ENCODE assay signal across 20 cellular contexts in genomic region chr7:75626954-75627353, GRCh38.
"Had no signal": no experiment of that assay in that cellular context is flagged by ENCODE, and none has a peak within 500 bp of the region (broad histone marks: within the 10 kb centered on the region; RNA-seq: fewer than 3 reads in every experiment).

No MANE protein-coding gene starts in this region.

- H3K9me3 ChIP-seq: right lobe of liver, thoracic aorta, transverse colon had no signal

- H3K36me3 ChIP-seq: right lobe of liver, thoracic aorta, transverse colon had no signal

- H3K4me3 ChIP-seq: dorsolateral prefrontal cortex, mucosa of descending colon, right lobe of liver, thoracic aorta, transverse colon had no signal

- H3K27me3 ChIP-seq: dorsolateral prefrontal cortex, right lobe of liver, transverse colon had no signal

- DNase-seq: caudate nucleus; dorsolateral prefrontal cortex; effector CD4-positive, alpha-beta T cell; hypothalamus; mesenchymal stem cell; mucosa of descending colon; naive B cell; retina; right lobe of liver; small intestine; stimulated activated CD4-positive, alpha-beta T cell treated with anti-CD3 and anti-CD28 coated beads, Interleukin-15, amount 100 ng/mL, for 24 hours; stimulated activated CD4-positive, alpha-beta T cell treated with anti-CD3 and anti-CD28 coated beads, Interleukin-2, amount 100 ng/mL, for 48 hours; stimulated activated naive B cell treated with anti-CD40 and anti-IgM and Interleukin-4, amounts not matched to agents 10 μg/mL and 1 μg/mL and 100 μg/mL, for 72 hours; transverse colon had no signal

- ATAC-seq: left lobe of liver; mucosa of descending colon; natural killer cell treated with Interleukin-12 subunit alpha and Interleukin-12 subunit beta and Interleukin-15 and Interleukin-18, amount 100 ng/mL, for 72 hours; right lobe of liver; stimulated activated naive B cell treated with anti-CD40 and anti-IgM and Interleukin-4, amounts not matched to agents 10 μg/mL and 1 μg/mL and 100 μg/mL, for 72 hours had no signal

- H3K27ac ChIP-seq: right lobe of liver, thoracic aorta, transverse colon had no signal

- FAIRE-seq: colon, frontal cortex, keratinocyte, small intestine had no signal

- H3K4me1 ChIP-seq: right lobe of liver, transverse colon had no signal
